Comparison of ENCODE assay signal across 18 cellular contexts in genomic region chr3:112781611-112782010, GRCh38.
DNase-seq lines count a peak whose midpoint lies in the region; ATAC-seq, FAIRE-seq and TF ChIP-seq lines count a peak whose summit lies in the region.
"Had no signal": no experiment of that assay in that cellular context is flagged by ENCODE, and none has a peak within 500 bp of the region (broad histone marks: within the 10 kb centered on the region; RNA-seq: fewer than 3 reads in every experiment).

No MANE protein-coding gene starts in this region.

- peak; percentile 47 for DNase-seq in ELR (ENCODE audit: low read depth)
- peak; percentile 28 for DNase-seq in RCC 7860 (ENCODE audit: low spot score)
- no peak for DNase-seq in endothelial cell (ENCODE audit: low spot score)
- peak; percentile 37 for DNase-seq in kidney tubule cell (ENCODE audit: low spot score)
- no peak for DNase-seq in esophagus muscularis mucosa (ENCODE audit: extremely low spot score)
- DNase-seq in COLO829 (ENCODE audit: low spot score): no peak
- DNase-seq in NCI-H2196 (lab: John Stamatoyannopoulos, UW; ENCODE audit: unreplicated experiment): no peak
- DNase-seq: AML-193, Caco-2, DMS53, NCI-H1417 treated with DMSO at 0.1 percent for 48 hours, NCI-H2029, NCI-H2171, NCI-H524 had no signal

- no peak for TF ChIP-seq POLR2A in esophagus muscularis mucosa (IDR thresholded peaks at IDR 0.05; ENCODE audit: low read depth)

- TF ChIP-seq CTCF in endothelial cell (IDR thresholded peaks at IDR 0.05; ENCODE audit: unreplicated experiment) (no peak), esophagus muscularis mucosa (IDR thresholded peaks at IDR 0.05) (no peak)

- no peak for FAIRE-seq in RCC 7860 (lab: Jason Lieb, UNC)
- FAIRE-seq: HTR-8/SVneo had no signal

- H3K27me3 Mint-ChIP-seq in endothelial cell (ENCODE audit: unreplicated experiment): no peaks in the 10 kb centered on the region

- peaks cover 11% of the 10 kb centered on the region for H3K4me1 Mint-ChIP-seq in endothelial cell (ENCODE audit: unreplicated experiment)

- H3K4me3 ChIP-seq in esophagus muscularis mucosa: no peak overlapping the region

- no peaks in the 10 kb centered on the region for H3K36me3 Mint-ChIP-seq in endothelial cell (ENCODE audit: low read depth, unreplicated experiment)

- peak overlapping the region; percentile 19 for H3K27ac Mint-ChIP-seq in endothelial cell (ENCODE audit: unreplicated experiment)

- no peaks in the 10 kb centered on the region for H3K36me3 ChIP-seq in esophagus muscularis mucosa

- no peak overlapping the region for H3K27ac ChIP-seq in esophagus muscularis mucosa (replicated peaks in 1 of 4)

- no peak overlapping the region for H3K4me3 Mint-ChIP-seq in endothelial cell (ENCODE audit: unreplicated experiment)

- H3K9me3 Mint-ChIP-seq in endothelial cell (ENCODE audit: unreplicated experiment): no peaks in the 10 kb centered on the region

- TF ChIP-seq EP300 in esophagus muscularis mucosa (IDR thresholded peaks at IDR 0.05): no peak

- peaks cover 0 to 37% (median 36%) of the 10 kb centered on the region in 4 donors for H3K4me1 ChIP-seq in esophagus muscularis mucosa

- WGBS in esophagus muscularis mucosa: 92% methylated on average over 1 of the region's 1 CpG

- no peaks in the 10 kb centered on the region for H3K9me3 ChIP-seq in esophagus muscularis mucosa
- H3K9me3 ChIP-seq: Caco-2 had no signal

- no peaks in the 10 kb centered on the region for H3K27me3 ChIP-seq in esophagus muscularis mucosa

- ATAC-seq in esophagus mucosa: no peak
- ATAC-seq: HCT116, Right ventricle myocardium inferior had no signal

- intact Hi-C loops in esophagus muscularis mucosa (cut with DNase I): no loop called here

Comparison
In these comparisons a context has a peak if more than half of its experiments do, and no peak if none do; other contexts are left out.
1. DNase-seq: peak in ELR (single experiment), RCC 7860 (single experiment) and kidney tubule cell (single experiment); none in endothelial cell (single experiment), esophagus muscularis mucosa (single experiment), COLO829 (single experiment) and NCI-H2196 (single experiment).